17 cellular contexts compared by ENCODE assay signal in the genomic region with DNA sequence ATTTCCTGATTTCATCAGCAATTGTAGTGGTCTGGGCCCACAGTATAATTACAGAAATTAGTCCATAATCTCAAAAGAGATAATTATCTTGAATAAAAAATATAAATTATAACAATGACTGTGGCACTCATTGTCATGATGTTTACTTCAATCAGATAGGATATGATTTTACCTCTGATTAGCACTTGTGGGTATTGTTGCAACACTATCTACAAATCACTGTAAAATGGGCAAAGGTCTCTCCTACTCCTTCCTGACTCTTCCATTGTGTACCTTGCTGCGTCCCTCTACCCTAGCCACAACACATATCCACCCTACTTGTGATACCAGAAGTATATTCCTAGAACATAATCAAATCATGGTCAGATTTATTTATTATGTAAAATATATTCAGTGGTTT.
"Had no signal": no experiment of that assay in that cellular context is flagged by ENCODE, and none has a peak within 500 bp of the region (broad histone marks: within the 10 kb centered on the region; RNA-seq: fewer than 3 reads in every experiment).

No MANE protein-coding gene starts in this region.

- FAIRE-seq: kidney, pancreas, small intestine, urothelium cell line had no signal

- DNase-seq: colonic mucosa; dermis blood vessel endothelial cell; esophagus squamous epithelium; foreskin fibroblast; kidney; left colon; mammary epithelial cell; naive thymus-derived CD8-positive, alpha-beta T cell; occipital lobe; pancreas; right cardiac atrium; small intestine; stimulated activated CD4-positive, alpha-beta T cell treated with anti-CD3 and anti-CD28 coated beads, Interleukin-12 subunit alpha, Interleukin-12 subunit beta, amount 100 ng/mL, for 4 hours; stimulated activated naive CD4-positive, alpha-beta T cell treated with Interleukin-2 at 50 U/mL for 16 hours had no signal

- H3K4me2 ChIP-seq: neural progenitor cell had no signal

- ATAC-seq: left colon; naive thymus-derived CD8-positive, alpha-beta T cell; pancreas had no signal

- H3K27ac Mint-ChIP-seq: neural progenitor cell, type B pancreatic cell had no signal

- H3K27ac ChIP-seq: colonic mucosa, esophagus squamous epithelium, neural progenitor cell, pancreas had no signal

- H3K4me1 Mint-ChIP-seq: neural progenitor cell had no signal

- H3K4me3 ChIP-seq: colonic mucosa, esophagus squamous epithelium, neural progenitor cell, pancreas had no signal

- H2AFZ ChIP-seq: neural progenitor cell had no signal

- H3K4me3 Mint-ChIP-seq: neural progenitor cell, type B pancreatic cell had no signal

- H3K9me3 Mint-ChIP-seq: neural progenitor cell had no signal

- H3K9ac ChIP-seq: neural progenitor cell had no signal

- H3K9me3 ChIP-seq: colonic mucosa, esophagus squamous epithelium, pancreas had no signal

- H3K36me3 Mint-ChIP-seq: naive thymus-derived CD8-positive, alpha-beta T cell; neural progenitor cell; type B pancreatic cell had no signal

- H3K4me1 ChIP-seq: colonic mucosa, esophagus squamous epithelium, neural progenitor cell, pancreas had no signal

- H3K36me3 ChIP-seq: colonic mucosa, esophagus squamous epithelium, neural progenitor cell, pancreas had no signal

- H3K27me3 ChIP-seq: colonic mucosa, esophagus squamous epithelium, neural progenitor cell, pancreas had no signal

- H3K27me3 Mint-ChIP-seq: naive thymus-derived CD8-positive, alpha-beta T cell; type B pancreatic cell had no signal
